In the genomic region with DNA sequence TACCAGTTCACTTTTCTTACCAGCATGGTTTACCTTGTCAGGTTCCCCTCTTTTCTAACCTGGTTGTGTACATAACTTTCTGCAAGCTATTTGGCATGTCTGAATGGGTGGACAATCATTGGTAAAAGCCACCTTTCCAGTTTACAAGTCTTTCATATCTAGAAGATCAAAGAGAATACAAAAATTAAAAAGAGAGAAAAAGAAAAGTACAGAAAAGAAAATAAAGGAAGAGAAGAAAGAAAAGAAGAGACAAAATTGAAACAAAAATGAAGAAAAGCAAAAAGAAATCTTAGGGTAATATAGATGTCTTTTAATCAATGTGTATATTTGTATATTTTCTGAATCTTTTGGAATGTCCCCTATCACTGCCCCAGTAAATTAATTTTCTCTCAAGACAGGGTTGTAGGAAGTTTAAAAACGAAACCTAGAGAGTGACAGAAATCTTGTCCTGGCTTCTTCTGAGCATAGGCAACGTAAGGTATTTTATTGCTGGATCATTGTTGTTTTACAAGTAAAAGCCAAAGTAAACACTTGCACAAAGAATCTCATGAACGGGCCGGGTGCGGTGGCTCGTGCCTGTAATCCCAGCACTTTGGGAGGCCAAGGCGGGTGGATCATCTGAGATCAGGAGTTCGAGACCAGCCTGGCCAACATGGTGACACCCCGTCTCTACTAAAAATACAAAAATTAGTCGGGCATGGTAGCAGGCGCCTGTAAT, we compare ENCODE assay signal across 22 cellular contexts.
DNase-seq lines count a peak whose midpoint lies in the region; ATAC-seq and TF ChIP-seq lines count a peak whose summit lies in the region.
"Had no signal": no experiment of that assay in that cellular context is flagged by ENCODE, and none has a peak within 500 bp of the region (broad histone marks: within the 10 kb centered on the region; RNA-seq: fewer than 3 reads in every experiment).

No MANE protein-coding gene starts in this region.

- H3K9me3 ChIP-seq in mucosa of descending colon, result no peaks in the 10 kb centered on the region
- H3K9me3 ChIP-seq: colonic mucosa, heart right ventricle, testis had no signal

- intact Hi-C loops in mucosa of descending colon (cut with DNase I, micrococcal nuclease), result no loop called here

- H3K4me1 ChIP-seq in mucosa of descending colon (ENCODE audit: low read depth), result no peaks in the 10 kb centered on the region
- H3K4me1 ChIP-seq: colonic mucosa, testis had no signal

- no peaks in the 10 kb centered on the region for H3K36me3 ChIP-seq in mucosa of descending colon (ENCODE audit: low read depth)
- H3K36me3 ChIP-seq: colonic mucosa, heart right ventricle had no signal

- H3K4me3 ChIP-seq in choroid plexus epithelial cell (ENCODE audit: low read depth, low read length) (no peak overlapping the region), mucosa of descending colon (no peak overlapping the region)
- H3K4me3 ChIP-seq: colonic mucosa, heart right ventricle, testis had no signal

- no peak for TF ChIP-seq CTCF in choroid plexus epithelial cell (conservative IDR thresholded peaks at IDR 0.05; ENCODE audit: low read depth, low read length)
- TF ChIP-seq CTCF in mucosa of descending colon (IDR thresholded peaks at IDR 0.05), result no peak

- DNase-seq in Caki2 (ENCODE audit: low read depth) (peak; percentile 69), M059J (ENCODE audit: low read depth) (peak; percentile 91), choroid plexus epithelial cell (ENCODE audit: low read depth) (peak; percentile 65), mucosa of descending colon (peak in 2 of 3 donors; percentile 23 to 26), H4 (ENCODE audit: low spot score) (no peak)
- DNase-seq in activated effector memory CD4-positive, alpha-beta T cell treated with anti-CD3 and anti-CD28 coated beads, Interleukin-2, amount 50 U/mL, for 16 hours, result no peak
- no peak for DNase-seq in stimulated activated CD4-positive, alpha-beta T cell treated with anti-CD3 and anti-CD28 coated beads, Interleukin-4, amount 100 ng/mL, for 4 hours
- DNase-seq: activated naive CD8-positive, alpha-beta T cell treated with anti-CD3 and anti-CD28 coated beads, Interleukin-2, amount 10 ng/mL, durations not matched to agents 7 days and 5 days; CD4-positive, CD25-positive, alpha-beta regulatory T cell; colonic mucosa; H7; heart right ventricle; left ventricle myocardium superior; midbrain; NCI-H1436; NCI-H2171; NCI-H526 treated with DMSO at 0.1 percent for 48 hours; nephron progenitor cell; posterior cingulate gyrus; SHP77 treated with DMSO at 0.1 percent for 48 hours; testis had no signal

- peak; percentile 36 for ATAC-seq in mucosa of descending colon
- ATAC-seq in HG02759 (IDR thresholded peaks at IDR 0.05; ENCODE audit: unreplicated experiment), result no peak
- ATAC-seq: heart right ventricle, left ventricle myocardium superior had no signal

- in situ Hi-C loops in Caki2 (cut with HindIII; ENCODE audit: low pct_unique_long_range_greater_than_20kb, low sequenced_read_pairs), result no loop called here

Comparison
In these comparisons a context has a peak if more than half of its experiments do, and no peak if none do; other contexts are left out.
1. DNase-seq: peak in Caki2 (single experiment), M059J (single experiment), choroid plexus epithelial cell (single experiment) and mucosa of descending colon (2 of 3); none in H4 (single experiment), activated effector memory CD4-positive, alpha-beta T cell treated with anti-CD3 and anti-CD28 coated beads, Interleukin-2, amount 50 U/mL, for 16 hours (single experiment) and stimulated activated CD4-positive, alpha-beta T cell treated with anti-CD3 and anti-CD28 coated beads, Interleukin-4, amount 100 ng/mL, for 4 hours (0 of 2).